In genomic region chr2:36574560-36574959, GRCh38 we compare ENCODE assay signal across 22 cellular contexts. TPM values are rescaled to one million over a fixed set of nuclear protein-coding genes. Genes with fewer than 3 reads are reported as not detected.
DNase-seq lines count a peak whose midpoint lies in the region; ATAC-seq, FAIRE-seq and TF ChIP-seq lines count a peak whose summit lies in the region.
"Had no signal": no experiment of that assay in that cellular context is flagged by ENCODE, and none has a peak within 500 bp of the region (broad histone marks: within the 10 kb centered on the region; RNA-seq: fewer than 3 reads in every experiment).

No MANE protein-coding gene starts in this region.

- no peaks in the 10 kb centered on the region for H3K27me3 Mint-ChIP-seq in astrocyte (ENCODE audit: low read depth, unreplicated experiment)
- H3K27me3 Mint-ChIP-seq: CD4-positive, alpha-beta memory T cell had no signal

- H3K79me2 ChIP-seq in HepG2 (ENCODE audit: insufficient read depth, low read length) (no peaks in the 10 kb centered on the region), astrocyte (ENCODE audit: insufficient read depth, low read length) (peaks cover 41% of the 10 kb centered on the region)

- TF ChIP-seq POLR2A in HepG2 (IDR thresholded peaks at IDR 0.05; ENCODE audit: insufficient read depth in 1 of 2, low read depth in 2 of 2, low read length in 2 of 2) (no peak), right lobe of liver (IDR thresholded peaks at IDR 0.05) (no peak), gastrocnemius medialis (IDR thresholded peaks at IDR 0.05) (no peak)

- peaks cover 10% of the 10 kb centered on the region for H3K4me1 ChIP-seq in HepG2 (ENCODE audit: insufficient read depth, low read length)
- H3K4me1 ChIP-seq in right lobe of liver = peaks cover 0 to 12% (median 2%) of the 10 kb centered on the region in 4 donors
- peaks cover 32% of the 10 kb centered on the region for H3K4me1 ChIP-seq in Panc1 (ENCODE audit: control insufficient read depth, insufficient read depth, low read length)
- peaks cover 2% of the 10 kb centered on the region for H3K4me1 ChIP-seq in astrocyte (ENCODE audit: insufficient read depth, low read length)
- H3K4me1 ChIP-seq in gastrocnemius medialis = peaks cover 38 to 59% of the 10 kb centered on the region in 2 donors

- H3K9me3 ChIP-seq in HepG2 (ENCODE audit: low read length) = no peaks in the 10 kb centered on the region
- H3K9me3 ChIP-seq in right lobe of liver = no peaks in the 10 kb centered on the region
- H3K9me3 ChIP-seq in Panc1 (ENCODE audit: control insufficient read depth, insufficient read depth, low read depth, low read length) = no peaks in the 10 kb centered on the region
- no peaks in the 10 kb centered on the region for H3K9me3 ChIP-seq in astrocyte (ENCODE audit: insufficient read depth, low read depth, low read length)
- no peaks in the 10 kb centered on the region for H3K9me3 ChIP-seq in gastrocnemius medialis

- POLR2A ChIA-PET in HepG2 (lab: Yijun Ruan, JAX) = no interaction called here
- POLR2A ChIA-PET in Panc1 (lab: Charles Lee) = no interaction called here

- no peak overlapping the region for H3K4me3 ChIP-seq in HepG2 (replicated peaks in 1 of 3; ENCODE audit: insufficient read depth in 1 of 3, low read depth in 2 of 3, low read length in 3 of 3)
- H3K4me3 ChIP-seq in right lobe of liver = no peak overlapping the region
- no peak overlapping the region for H3K4me3 ChIP-seq in Panc1 (ENCODE audit: low read depth in 2 of 2, low read length in 2 of 2)
- no peak overlapping the region for H3K4me3 ChIP-seq in astrocyte (ENCODE audit: insufficient read depth, low read depth, low read length)
- no peak overlapping the region for H3K4me3 ChIP-seq in gastrocnemius medialis
- H3K4me3 ChIP-seq: GM12878, GM23248 had no signal

- no peak overlapping the region for H3K27ac ChIP-seq in HepG2 (ENCODE audit: extremely low read length, insufficient read depth, low read length)
- no peak overlapping the region for H3K27ac ChIP-seq in right lobe of liver
- peak overlapping the region; percentile 90; the same call in 1 of the 2 replicates for H3K27ac ChIP-seq in Panc1 (ENCODE audit: low read length)
- no peak overlapping the region for H3K27ac ChIP-seq in astrocyte (ENCODE audit: low read depth, low read length)
- H3K27ac ChIP-seq in gastrocnemius medialis = peak overlapping the region in 3 of 4 donors; percentile 48 to 97 (median 69)
- H3K27ac ChIP-seq: 22Rv1, GM23248 had no signal

- peaks cover 31% of the 10 kb centered on the region for H3K36me3 Mint-ChIP-seq in astrocyte (ENCODE audit: low read depth, unreplicated experiment)

- no peak for ATAC-seq in HepG2
- no peak for ATAC-seq in right lobe of liver
- ATAC-seq in Panc1 = no peak
- no peak for ATAC-seq in gastrocnemius medialis
- ATAC-seq: GM12878 had no signal

- H3K4me3 Mint-ChIP-seq in astrocyte (ENCODE audit: unreplicated experiment) = no peak overlapping the region

- no peak for TF ChIP-seq EP300 in HepG2 (IDR thresholded peaks at IDR 0.05; ENCODE audit: low read depth in 2 of 2, low read length in 2 of 2)
- no peak for TF ChIP-seq EP300 in HepG2 (CRISPR knock-in tag; IDR thresholded peaks at IDR 0.05; ENCODE audit: borderline replicate concordance)

- H3K9me3 Mint-ChIP-seq in astrocyte (ENCODE audit: unreplicated experiment) = no peaks in the 10 kb centered on the region
- H3K9me3 Mint-ChIP-seq: CD4-positive, alpha-beta memory T cell had no signal

- 97% methylated on average over 2 of the region's 2 CpGs for whole genome bisulfite sequencing in HepG2 (ENCODE audit: low lambda C conversion rate)
- 100% methylated on average over 2 of the region's 2 CpGs for WGBS in right lobe of liver (ENCODE audit: insufficient coverage, low coverage, low lambda C conversion rate, missing lambda C conversion rate)

- H4K20me1 ChIP-seq in HepG2 (ENCODE audit: insufficient read depth, low read length) (no peaks in the 10 kb centered on the region), astrocyte (ENCODE audit: insufficient read depth, low read length) (no peaks in the 10 kb centered on the region)

- H3K36me3 ChIP-seq in HepG2 (replicated peaks in 1 of 2; ENCODE audit: control insufficient read depth in 1 of 2, insufficient read depth in 2 of 2, low read length in 2 of 2) (peaks cover 8 to 56% of the 10 kb centered on the region in 2 experiments), right lobe of liver (peaks cover 0 to 15% (median 6%) of the 10 kb centered on the region in 4 donors), Panc1 (ENCODE audit: control insufficient read depth, insufficient read depth, low read length) (peaks cover 18% of the 10 kb centered on the region), astrocyte (ENCODE audit: insufficient read depth, low read length) (peaks cover 29% of the 10 kb centered on the region), gastrocnemius medialis (peaks cover 0 to 28% of the 10 kb centered on the region in 2 donors)

- H2AFZ ChIP-seq in HepG2 (ENCODE audit: low read length) (no peak overlapping the region), astrocyte (ENCODE audit: low read depth, low read length) (no peak overlapping the region)
- H2AFZ ChIP-seq: GM23248 had no signal

- intact Hi-C loops in HepG2 (cut with micrococcal nuclease; ENCODE audit: unreplicated experiment) = no loop called here
- intact Hi-C loops in right lobe of liver (cut with DNase I) = no loop called here
- intact Hi-C loops in Panc1 (cut with micrococcal nuclease; ENCODE audit: unreplicated experiment) = no loop called here
- intact Hi-C loops in gastrocnemius medialis (cut with DNase I; ENCODE audit: low total_unique reads) = no loop called here

- TF ChIP-seq CTCF in HepG2 (CRISPR knock-in tag; IDR thresholded peaks at IDR 0.05) = no peak
- no peak for TF ChIP-seq CTCF in right lobe of liver (IDR thresholded peaks at IDR 0.05)
- no peak for TF ChIP-seq CTCF in Panc1 (IDR thresholded peaks at IDR 0.05)
- TF ChIP-seq CTCF in astrocyte (IDR thresholded peaks at IDR 0.05; ENCODE audit: insufficient read depth, low read depth, low read length) = no peak
- no peak for TF ChIP-seq CTCF in gastrocnemius medialis (IDR thresholded peaks at IDR 0.05 in 4 of 5, conservative IDR thresholded peaks at IDR 0.05 in 1 of 5)

- H3K4me2 ChIP-seq in HepG2 (ENCODE audit: low read depth, low read length) (no peak overlapping the region), astrocyte (ENCODE audit: low read length) (no peak overlapping the region)

- H3K27me3 ChIP-seq in HepG2 (ENCODE audit: control insufficient read depth in 1 of 2, insufficient read depth in 2 of 2, low read length in 2 of 2) = no peaks in the 10 kb centered on the region
- no peaks in the 10 kb centered on the region for H3K27me3 ChIP-seq in right lobe of liver
- H3K27me3 ChIP-seq in Panc1 (ENCODE audit: control insufficient read depth, insufficient read depth, low read length) = no peaks in the 10 kb centered on the region
- no peaks in the 10 kb centered on the region for H3K27me3 ChIP-seq in astrocyte (ENCODE audit: insufficient read depth, low read length)
- no peaks in the 10 kb centered on the region for H3K27me3 ChIP-seq in gastrocnemius medialis

- FAIRE-seq in HepG2 (lab: Jason Lieb, UNC) (no peak), astrocyte (lab: Jason Lieb, UNC) (peak; percentile 39)
- FAIRE-seq: D721Med, GM12878, GM19239, H1 had no signal

- H3K27ac Mint-ChIP-seq in astrocyte (ENCODE audit: unreplicated experiment) = no peak overlapping the region

- in situ Hi-C loops in HepG2 (cut with HindIII; ENCODE audit: extremely low pct_ligation_motif_present, low pct_unique_long_range_greater_than_20kb) (no loop called here), Panc1 (cut with HindIII; ENCODE audit: low pct_unique_long_range_greater_than_20kb, low sequenced_read_pairs) (no loop called here), gastrocnemius medialis (cut with MboI; ENCODE audit: low sequenced_read_pairs in 4 of 4) (no loop called here)

- H3K4me1 Mint-ChIP-seq in astrocyte (ENCODE audit: low read depth, unreplicated experiment) = peaks cover 4% of the 10 kb centered on the region

- BruUV-seq in HepG2 (replicated peaks; lab: Mats Ljungman, UMichigan) = no TSS peak
- no TSS peak for BruUV-seq in Panc1 (replicated peaks; lab: Mats Ljungman, UMichigan)

- H3K9ac ChIP-seq in HepG2 (ENCODE audit: insufficient read depth, low read depth, low read length) (no peak overlapping the region), astrocyte (ENCODE audit: low read length) (no peak overlapping the region)
- H3K9ac ChIP-seq: GM23248 had no signal

- DNase-seq in HepG2 (ENCODE audit: low spot score) (no peak), right lobe of liver (no peak), Panc1 (ENCODE audit: low read depth, low spot score) (no peak), astrocyte (ENCODE audit: low read depth) (no peak), gastrocnemius medialis (no peak), cortex of kidney (lab: John Stamatoyannopoulos, UW) (no peak), OCI-M1 (lab: John Stamatoyannopoulos, UW) (no peak), amygdala (lab: John Stamatoyannopoulos, UW) (no peak)
- DNase-seq: C1 segment of cervical spinal cord; CD4-positive, alpha-beta memory T cell; DMS 273 treated with DMSO at 0.1 percent for 48 hours; DMS79; EL; GDM1; GM23248; H7; HCEC 1CT had no signal

- no peak for TF ChIP-seq RAD21 in HepG2 (CRISPR knock-in tag; IDR thresholded peaks at IDR 0.05)

- CTCF ChIA-PET in HepG2 (lab: Yijun Ruan, JAX; ENCODE audit: low intra/inter-chr PET ratio, low total read pairs) (no interaction called here), Panc1 (lab: Charles Lee) (no interaction called here)

RNA-seq across cellular contexts. Expression of gene FEZ2, which starts 23.4 kb away (rescaled TPM):
- total RNA-seq in HepG2 (2016; rRNA removed; fragmentation: Illumina TruSeq; extraction: Trizol) (59.1 and 59.3 TPM in 2 replicates), right lobe of liver (10 to 100 TPM; 11.1 to 22.2 (median 18.7) TPM), Panc1 (2021; ENCODE audit: unreplicated experiment) (51.1 TPM), astrocyte (43.2 and 45.0 TPM in 2 replicates), gastrocnemius medialis (100 to 1,000 TPM in 3 of 4 donors, 10 to 100 TPM in 1; 65.1 to 126 (median 110) TPM)
- 8.4 and 12.9 TPM in 2 replicates for total RNA-seq in HepG2 (2016; cell fraction: cytosol; rRNA removed; fragmentation: Illumina TruSeq; extraction: Trizol; ENCODE audit: low read depth)
- total RNA-seq in HepG2 (2016; cell fraction: insoluble cytoplasmic fraction; rRNA removed; fragmentation: Illumina TruSeq; extraction: Trizol) = 54.2 and 72.2 TPM in 2 replicates
- total RNA-seq in HepG2 (2016; cell fraction: membrane; rRNA removed; fragmentation: Illumina TruSeq; extraction: Trizol) = 24.4 TPM in 2 replicates
- 58.1 and 65.8 TPM in 2 replicates for total RNA-seq in HepG2 (2016; cell fraction: nucleus; rRNA removed; fragmentation: Illumina TruSeq; extraction: Trizol)
- 30.0 and 42.5 TPM in 2 replicates for polyA plus RNA-seq in HepG2 (2011; rRNA removed)
- 14.6 and 23.9 TPM in 2 replicates for polyA plus RNA-seq in HepG2 (2011; cell fraction: cytosol; rRNA removed)
- polyA plus RNA-seq in HepG2 (2011; cell fraction: nucleus; rRNA removed) = 18.9 and 26.2 TPM in 2 replicates
- polyA plus RNA-seq in HepG2 (2012) = 37.5 and 58.9 TPM in 2 replicates
- 8.4 and 9.6 TPM in 2 replicates for polyA plus RNA-seq in HepG2 (2016; cell fraction: cytosol; fragmentation: Illumina TruSeq; extraction: Trizol; ENCODE audit: low read depth)
- 57.2 and 67.4 TPM in 2 replicates for polyA plus RNA-seq in HepG2 (2016; cell fraction: insoluble cytoplasmic fraction; fragmentation: Illumina TruSeq; extraction: Trizol; ENCODE audit: low read depth)
- polyA plus RNA-seq in HepG2 (2016; cell fraction: membrane; fragmentation: Illumina TruSeq; extraction: Trizol; ENCODE audit: low read depth) = 16.7 and 18.6 TPM in 2 replicates
- 44.6 and 44.8 TPM in 2 replicates for polyA plus RNA-seq in HepG2 (2016; cell fraction: nucleus; fragmentation: Illumina TruSeq; extraction: Trizol; ENCODE audit: insufficient read depth, low read depth)
- polyA minus RNA-seq in HepG2 (2011; rRNA and poly(A)+ RNA removed; ENCODE audit: low replicate concordance) = 3.2 and 8.2 TPM in 2 replicates
- 18.1 and 22.6 TPM in 2 replicates for polyA minus RNA-seq in HepG2 (2011; cell fraction: cytosol; rRNA and poly(A)+ RNA removed)
- polyA minus RNA-seq in HepG2 (2011; cell fraction: nucleus; rRNA and poly(A)+ RNA removed) = 116 and 120 TPM in 2 replicates
- polyA plus RNA-seq in Panc1 (2012; ENCODE audit: insufficient read length) = 37.1 TPM

Comparison
In these comparisons a context has a peak if more than half of its experiments do, and no peak if none do; other contexts are left out.
1. H3K27ac ChIP-seq: peak in Panc1 (single experiment) and gastrocnemius medialis (3 of 4); none in HepG2 (single experiment), right lobe of liver (0 of 3) and astrocyte (single experiment).